Comparison of ENCODE assay signal across 1 cellular context in the genomic region with DNA sequence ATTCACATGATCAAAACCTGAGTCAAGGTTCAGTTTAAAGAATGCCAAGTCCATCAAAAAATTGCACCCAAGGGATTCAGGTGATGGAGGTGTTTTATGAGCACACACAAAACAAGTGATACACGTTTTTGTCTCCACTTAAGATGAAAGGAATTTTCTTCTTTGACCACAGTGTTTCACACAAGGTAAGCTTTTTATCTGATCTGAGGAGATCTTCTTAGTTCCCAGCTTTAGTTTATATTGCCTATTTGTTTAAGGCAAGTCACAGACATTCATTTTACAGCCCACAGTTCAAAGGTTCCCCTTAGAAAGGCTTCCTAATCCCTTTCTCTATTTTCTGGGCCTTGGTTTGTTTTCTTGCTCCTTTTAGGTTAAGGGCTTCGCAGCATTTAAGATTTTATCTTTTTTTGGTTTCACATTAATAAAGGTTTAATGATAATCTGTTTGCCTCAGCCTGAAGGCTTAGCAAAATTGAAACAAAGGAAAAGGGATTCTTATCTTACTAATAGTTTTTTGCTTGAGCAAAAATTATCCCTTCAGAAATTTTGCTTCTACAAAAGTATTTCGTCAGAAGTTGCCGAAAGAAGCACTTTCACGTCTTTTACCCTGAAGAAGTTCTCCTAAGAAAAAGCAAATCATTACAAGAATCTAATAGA.
TF ChIP-seq lines count a peak whose summit lies in the region.

No MANE protein-coding gene starts in this region.

TF ChIP-seq in GM23338, 12 proteins besides CTCF, POLR2A, EP300 and RAD21 (continued from another document):
- TF ChIP-seq, protein P1, sequence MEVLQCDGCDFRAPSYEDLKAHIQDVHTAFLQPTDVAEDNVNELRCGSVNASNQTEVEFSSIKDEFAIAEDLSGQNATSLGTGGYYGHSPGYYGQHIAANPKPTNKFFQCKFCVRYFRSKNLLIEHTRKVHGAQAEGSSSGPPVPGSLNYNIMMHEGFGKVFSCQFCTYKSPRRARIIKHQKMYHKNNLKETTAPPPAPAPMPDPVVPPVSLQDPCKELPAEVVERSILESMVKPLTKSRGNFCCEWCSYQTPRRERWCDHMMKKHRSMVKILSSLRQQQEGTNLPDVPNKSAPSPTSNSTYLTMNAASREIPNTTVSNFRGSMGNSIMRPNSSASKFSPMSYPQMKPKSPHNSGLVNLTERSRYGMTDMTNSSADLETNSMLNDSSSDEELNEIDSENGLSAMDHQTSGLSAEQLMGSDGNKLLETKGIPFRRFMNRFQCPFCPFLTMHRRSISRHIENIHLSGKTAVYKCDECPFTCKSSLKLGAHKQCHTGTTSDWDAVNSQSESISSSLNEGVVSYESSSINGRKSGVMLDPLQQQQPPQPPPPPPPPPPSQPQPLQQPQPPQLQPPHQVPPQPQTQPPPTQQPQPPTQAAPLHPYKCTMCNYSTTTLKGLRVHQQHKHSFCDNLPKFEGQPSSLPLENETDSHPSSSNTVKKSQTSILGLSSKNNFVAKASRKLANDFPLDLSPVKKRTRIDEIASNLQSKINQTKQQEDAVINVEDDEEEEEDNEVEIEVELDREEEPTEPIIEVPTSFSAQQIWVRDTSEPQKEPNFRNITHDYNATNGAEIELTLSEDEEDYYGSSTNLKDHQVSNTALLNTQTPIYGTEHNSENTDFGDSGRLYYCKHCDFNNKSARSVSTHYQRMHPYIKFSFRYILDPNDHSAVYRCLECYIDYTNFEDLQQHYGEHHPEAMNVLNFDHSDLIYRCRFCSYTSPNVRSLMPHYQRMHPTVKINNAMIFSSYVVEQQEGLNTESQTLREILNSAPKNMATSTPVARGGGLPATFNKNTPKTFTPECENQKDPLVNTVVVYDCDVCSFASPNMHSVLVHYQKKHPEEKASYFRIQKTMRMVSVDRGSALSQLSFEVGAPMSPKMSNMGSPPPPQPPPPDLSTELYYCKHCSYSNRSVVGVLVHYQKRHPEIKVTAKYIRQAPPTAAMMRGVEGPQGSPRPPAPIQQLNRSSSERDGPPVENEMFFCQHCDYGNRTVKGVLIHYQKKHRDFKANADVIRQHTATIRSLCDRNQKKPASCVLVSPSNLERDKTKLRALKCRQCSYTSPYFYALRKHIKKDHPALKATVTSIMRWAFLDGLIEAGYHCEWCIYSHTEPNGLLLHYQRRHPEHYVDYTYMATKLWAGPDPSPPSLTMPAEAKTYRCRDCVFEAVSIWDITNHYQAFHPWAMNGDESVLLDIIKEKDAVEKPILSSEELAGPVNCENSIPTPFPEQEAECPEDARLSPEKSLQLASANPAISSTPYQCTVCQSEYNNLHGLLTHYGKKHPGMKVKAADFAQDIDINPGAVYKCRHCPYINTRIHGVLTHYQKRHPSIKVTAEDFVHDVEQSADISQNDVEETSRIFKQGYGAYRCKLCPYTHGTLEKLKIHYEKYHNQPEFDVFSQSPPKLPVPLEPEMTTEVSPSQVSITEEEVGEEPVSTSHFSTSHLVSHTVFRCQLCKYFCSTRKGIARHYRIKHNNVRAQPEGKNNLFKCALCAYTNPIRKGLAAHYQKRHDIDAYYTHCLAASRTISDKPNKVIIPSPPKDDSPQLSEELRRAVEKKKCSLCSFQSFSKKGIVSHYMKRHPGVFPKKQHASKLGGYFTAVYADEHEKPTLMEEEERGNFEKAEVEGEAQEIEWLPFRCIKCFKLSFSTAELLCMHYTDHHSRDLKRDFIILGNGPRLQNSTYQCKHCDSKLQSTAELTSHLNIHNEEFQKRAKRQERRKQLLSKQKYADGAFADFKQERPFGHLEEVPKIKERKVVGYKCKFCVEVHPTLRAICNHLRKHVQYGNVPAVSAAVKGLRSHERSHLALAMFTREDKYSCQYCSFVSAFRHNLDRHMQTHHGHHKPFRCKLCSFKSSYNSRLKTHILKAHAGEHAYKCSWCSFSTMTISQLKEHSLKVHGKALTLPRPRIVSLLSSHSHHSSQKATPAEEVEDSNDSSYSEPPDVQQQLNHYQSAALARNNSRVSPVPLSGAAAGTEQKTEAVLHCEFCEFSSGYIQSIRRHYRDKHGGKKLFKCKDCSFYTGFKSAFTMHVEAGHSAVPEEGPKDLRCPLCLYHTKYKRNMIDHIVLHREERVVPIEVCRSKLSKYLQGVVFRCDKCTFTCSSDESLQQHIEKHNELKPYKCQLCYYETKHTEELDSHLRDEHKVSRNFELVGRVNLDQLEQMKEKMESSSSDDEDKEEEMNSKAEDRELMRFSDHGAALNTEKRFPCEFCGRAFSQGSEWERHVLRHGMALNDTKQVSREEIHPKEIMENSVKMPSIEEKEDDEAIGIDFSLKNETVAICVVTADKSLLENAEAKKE (CRISPR knock-in tag; IDR thresholded peaks at IDR 0.05) = no peak
